ENCODE assay signal across 19 cellular contexts in genomic region chr6:154239392-154239791, GRCh38.
A peak's percentile ranks its signal among the peaks of the same experiment; 100 is the strongest.
DNase-seq lines count a peak whose midpoint lies in the region; ATAC-seq lines count a peak whose summit lies in the region.
"Had no signal": no experiment of that assay in that cellular context is flagged by ENCODE, and none has a peak within 500 bp of the region (broad histone marks: within the 10 kb centered on the region; RNA-seq: fewer than 3 reads in every experiment).

No MANE protein-coding gene starts in this region.

- peak overlapping the region; percentile 56 for H3K4me3 Mint-ChIP-seq in activated CD4-positive, alpha-beta T cell treated with anti-CD3 and anti-CD28 coated beads for 36 hours
- peak overlapping the region; percentile 47 to 80 (median 72) for H3K4me3 Mint-ChIP-seq in CD8-positive, alpha-beta memory T cell

- H3K27me3 ChIP-seq in CD8-positive, alpha-beta memory T cell (ENCODE audit: insufficient read depth, low read length, poor library complexity, severe bottlenecking), result no peaks in the 10 kb centered on the region
- H3K27me3 ChIP-seq: heart right ventricle, SJCRH30 had no signal

- peak; percentile 36 for ATAC-seq in activated CD4-positive, alpha-beta T cell treated with anti-CD3 and anti-CD28 coated beads for 36 hours
- ATAC-seq in GM21515 (IDR thresholded peaks at IDR 0.05; ENCODE audit: unreplicated experiment), result no peak
- ATAC-seq in Right ventricle myocardium superior (ENCODE audit: poor library complexity), result no peak
- ATAC-seq: heart right ventricle had no signal

- POLR2A ChIA-PET in activated CD4-positive, alpha-beta T cell treated with anti-CD3 and anti-CD28 coated beads for 36 hours (lab: Charles Lee), result interaction anchor here (0.7 kb wide), 1 partner anchor 17 kb away, joined by 4 read pairs; no protein-coding TSS in a partner anchor
- POLR2A ChIA-PET in CD8-positive, alpha-beta memory T cell (lab: Charles Lee), result interaction anchor here (0.7 kb wide), 1 partner anchor 16 kb away, joined by 4 read pairs; no protein-coding TSS in a partner anchor

- H3K9me3 Mint-ChIP-seq in activated CD4-positive, alpha-beta T cell treated with anti-CD3 and anti-CD28 coated beads for 36 hours (ENCODE audit: low read depth), result peaks cover 6% of the 10 kb centered on the region
- H3K9me3 Mint-ChIP-seq in CD8-positive, alpha-beta memory T cell, result no peaks in the 10 kb centered on the region

- peaks cover 84% of the 10 kb centered on the region for H3K4me1 ChIP-seq in CD8-positive, alpha-beta memory T cell (ENCODE audit: insufficient read depth, low read length)
- H3K4me1 ChIP-seq: SJCRH30 had no signal

- peaks cover 83% of the 10 kb centered on the region for H3K4me1 Mint-ChIP-seq in activated CD4-positive, alpha-beta T cell treated with anti-CD3 and anti-CD28 coated beads for 36 hours
- peaks cover 78 to 95% (median 91%) of the 10 kb centered on the region in 3 donors for H3K4me1 Mint-ChIP-seq in CD8-positive, alpha-beta memory T cell

- no peak overlapping the region for H3K27ac ChIP-seq in CD8-positive, alpha-beta memory T cell (ENCODE audit: low read depth, low read length)
- no peak overlapping the region for H3K27ac ChIP-seq in epithelial cell of prostate
- H3K27ac ChIP-seq: heart right ventricle, SJCRH30 had no signal

- DNase-seq in activated CD4-positive, alpha-beta T cell treated with anti-CD3 and anti-CD28 coated beads for 36 hours, result peak; percentile 59
- DNase-seq in activated CD4-positive, alpha-beta T cell treated with anti-CD3 and anti-CD28 coated beads, Interleukin-2, amount 50 U/mL, for 1 hour, result no peak
- peak in 1 of 5 donors; percentile 15 for DNase-seq in CD8-positive, alpha-beta memory T cell
- DNase-seq in SW480 (ENCODE audit: low spot score) (peak; percentile 38), epithelial cell of prostate (ENCODE audit: low read depth, low spot score) (peak; percentile 59), iPS-NIHi11 (ENCODE audit: low spot score) (no peak), Right ventricle myocardium superior (no peak)
- DNase-seq: amniotic stem cell; C1 segment of cervical spinal cord; erythroblast; heart right ventricle; KBM-7; midbrain; NCI-H1417 treated with DMSO at 0.1 percent for 48 hours; NK-92 treated with Interleukin-12 subunit alpha and Interleukin-12 subunit beta, amount 100 ng/mL, for 24 hours; occipital lobe; SJCRH30; small intestine had no signal

- intact Hi-C loops in activated CD4-positive, alpha-beta T cell treated with anti-CD3 and anti-CD28 coated beads for 36 hours (cut with DNase I, micrococcal nuclease), result loop anchor here in 1 of 2 experiments (1.0 kb wide), 1 partner anchor 8 kb away; no protein-coding TSS in a partner anchor
- intact Hi-C loops in Right ventricle myocardium superior (cut with DNase I), result no loop called here

- no peaks in the 10 kb centered on the region for H3K36me3 ChIP-seq in CD8-positive, alpha-beta memory T cell (ENCODE audit: insufficient read depth, low read length)
- H3K36me3 ChIP-seq: heart right ventricle, SJCRH30 had no signal

- peaks cover 28% of the 10 kb centered on the region for H3K36me3 Mint-ChIP-seq in activated CD4-positive, alpha-beta T cell treated with anti-CD3 and anti-CD28 coated beads for 36 hours (ENCODE audit: low read depth)
- peaks cover 19 to 45% (median 19%) of the 10 kb centered on the region in 3 donors for H3K36me3 Mint-ChIP-seq in CD8-positive, alpha-beta memory T cell

- no peak overlapping the region for H3K4me3 ChIP-seq in CD8-positive, alpha-beta memory T cell (ENCODE audit: low read length)
- H3K4me3 ChIP-seq: heart right ventricle, SJCRH30 had no signal

- CTCF ChIA-PET in activated CD4-positive, alpha-beta T cell treated with anti-CD3 and anti-CD28 coated beads for 36 hours (lab: Charles Lee), result interaction anchor here (0.7 to 2.2 kb wide), 5 partner anchors 9 to 43 kb away, joined by 3 to 7 read pairs (median 4); no protein-coding TSS in a partner anchor
- CTCF ChIA-PET in CD8-positive, alpha-beta memory T cell (lab: Charles Lee), result interaction anchor here (1.3 to 5.2 kb wide), 3 partner anchors 8 to 38 kb away, joined by 3 to 18 read pairs (median 16); no protein-coding TSS in a partner anchor

- H3K27me3 Mint-ChIP-seq in activated CD4-positive, alpha-beta T cell treated with anti-CD3 and anti-CD28 coated beads for 36 hours, result no peaks in the 10 kb centered on the region
- H3K27me3 Mint-ChIP-seq in CD8-positive, alpha-beta memory T cell, result no peaks in the 10 kb centered on the region

- H3K9me3 ChIP-seq in CD8-positive, alpha-beta memory T cell (ENCODE audit: low read length), result no peaks in the 10 kb centered on the region
- H3K9me3 ChIP-seq: heart right ventricle, SJCRH30 had no signal

- peak overlapping the region; percentile 79 for H3K27ac Mint-ChIP-seq in activated CD4-positive, alpha-beta T cell treated with anti-CD3 and anti-CD28 coated beads for 36 hours
- peak overlapping the region in 7 of 8 donors; percentile 10 to 92 (median 68) for H3K27ac Mint-ChIP-seq in CD8-positive, alpha-beta memory T cell

Comparison
In these comparisons a context has a peak if more than half of its experiments do, and no peak if none do; other contexts are left out.
1. DNase-seq: peak in activated CD4-positive, alpha-beta T cell treated with anti-CD3 and anti-CD28 coated beads for 36 hours (single experiment), SW480 (single experiment) and epithelial cell of prostate (single experiment); none in activated CD4-positive, alpha-beta T cell treated with anti-CD3 and anti-CD28 coated beads, Interleukin-2, amount 50 U/mL, for 1 hour (single experiment), iPS-NIHi11 (single experiment) and Right ventricle myocardium superior (single experiment).